In the genomic region with DNA sequence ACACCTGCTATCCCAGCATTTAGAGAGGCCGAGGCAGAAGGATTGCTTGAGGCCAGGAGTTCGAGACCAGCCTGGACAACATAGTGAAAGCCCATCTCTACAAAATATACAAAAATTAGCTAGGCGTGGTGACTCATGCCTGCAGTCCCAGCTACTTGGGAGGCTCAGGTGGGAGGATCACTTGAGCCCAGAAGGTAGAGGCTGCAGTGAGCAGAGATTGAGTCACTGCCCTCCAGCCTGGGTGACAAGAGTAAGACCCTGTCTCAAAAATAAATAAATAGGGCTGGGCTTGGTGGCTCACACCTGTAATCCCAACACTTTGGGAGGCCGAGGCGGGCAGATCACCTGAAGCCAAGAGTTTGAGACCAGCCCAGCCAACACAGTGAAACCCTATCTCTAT, we compare ENCODE assay signal across 1 cellular context.
TF ChIP-seq lines count a peak whose summit lies in the region.
"Not testable (repeated sequence)": the region's sequence is repeated elsewhere in the genome, so short reads cannot be mapped to it uniquely, and the experiment has no call there.

No MANE protein-coding gene starts in this region.

TF ChIP-seq in A549, 52 proteins besides CTCF, POLR2A, EP300 and RAD21:
- not testable (repeated sequence) for TF ChIP-seq FOSL2 (IDR thresholded peaks at IDR 0.05)
- TF ChIP-seq FOSL2 (CRISPR knock-in tag; IDR thresholded peaks at IDR 0.05): peak; percentile 10; the same call in 1 of the 2 replicates
